In the genomic region with DNA sequence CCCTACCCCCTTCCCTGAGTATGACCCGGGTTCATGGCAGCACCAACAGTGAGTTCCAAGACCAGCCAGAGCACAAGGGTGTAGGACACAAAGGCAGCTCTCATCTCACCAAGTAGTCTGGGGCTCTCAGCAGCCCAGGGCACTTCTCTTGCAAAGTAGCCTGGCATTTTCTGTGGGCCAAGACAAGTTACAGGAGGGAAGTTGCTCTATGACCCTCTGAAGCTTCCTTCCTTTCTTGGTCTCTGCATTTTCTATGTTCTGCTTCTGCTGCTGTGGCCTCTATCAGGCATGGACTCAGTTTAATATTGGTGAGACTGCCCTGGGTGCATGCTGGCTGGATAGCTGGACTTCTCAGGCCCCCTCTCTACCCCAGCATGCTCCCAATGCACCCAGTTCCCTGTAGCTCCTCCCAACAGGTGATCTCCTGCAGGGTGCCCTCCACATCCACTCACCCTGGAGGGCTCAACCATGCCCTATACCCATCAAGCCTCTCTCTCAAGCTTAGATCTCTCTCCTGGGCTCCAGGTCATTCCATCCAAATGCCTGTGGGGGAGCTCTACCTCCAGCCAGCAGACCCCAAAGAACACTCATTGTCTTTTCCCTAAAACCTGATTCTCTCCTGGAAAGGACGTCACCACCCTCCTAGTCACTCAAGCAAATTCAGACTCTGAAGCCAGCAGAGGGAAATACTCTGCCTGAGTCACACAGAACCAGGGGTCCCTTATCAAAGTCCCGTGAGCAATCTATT, we compare ENCODE assay signal across 16 cellular contexts. TPM values are rescaled to one million over a fixed set of nuclear protein-coding genes. Genes with fewer than 3 reads are reported as not detected.
DNase-seq lines count a peak whose midpoint lies in the region; ATAC-seq and TF ChIP-seq lines count a peak whose summit lies in the region.
"Had no signal": no experiment of that assay in that cellular context is flagged by ENCODE, and none has a peak within 500 bp of the region (broad histone marks: within the 10 kb centered on the region; RNA-seq: fewer than 3 reads in every experiment).

No MANE protein-coding gene starts in this region.

- intact Hi-C loops in naive thymus-derived CD4-positive, alpha-beta T cell (cut with micrococcal nuclease): no loop called here

- peak; percentile 43 for DNase-seq in CD1c-positive myeloid dendritic cell (ENCODE audit: extremely low spot score)
- DNase-seq in HFF-Myc (ENCODE audit: extremely low read depth, low read depth): no peak
- DNase-seq in astrocyte of the spinal cord (ENCODE audit: low read depth, low spot score): no peak
- no peak for DNase-seq in naive thymus-derived CD4-positive, alpha-beta T cell
- DNase-seq in NCI-H2171 treated with DMSO at 0.1 percent for 48 hours (lab: John Stamatoyannopoulos, UW): no peak
- no peak for DNase-seq in activated CD4-positive, alpha-beta T cell treated with anti-CD3 and anti-CD28 coated beads, Interleukin-2, amount 50 U/mL, for 4 hours
- DNase-seq in hippocampal formation (lab: John Stamatoyannopoulos, UW): no peak
- DNase-seq in activated CD4-positive, alpha-beta memory T cell treated with anti-CD3 and anti-CD28 coated beads, Interleukin-2, amount 10 ng/mL, durations not matched to agents 7 days and 5 days: no peak
- DNase-seq: activated naive CD8-positive, alpha-beta T cell treated with anti-CD3 and anti-CD28 coated beads for 36 hours; activated T-cell treated with anti-CD3 and anti-CD28 coated beads for 4 hours; islet precursor cell; mucosa of descending colon; NCI-H1092; NCI-H2227 treated with DMSO at 0.1 percent for 48 hours; testis had no signal

- H3K27ac ChIP-seq in naive thymus-derived CD4-positive, alpha-beta T cell (ENCODE audit: low read depth, low read length): no peak overlapping the region
- H3K27ac ChIP-seq: testis had no signal

- TF ChIP-seq CTCF in HFF-Myc (IDR thresholded peaks at IDR 0.05; ENCODE audit: low read depth, low read length, missing control alignments) (peak; percentile 28), astrocyte of the spinal cord (IDR thresholded peaks at IDR 0.05; ENCODE audit: low read depth, low read length) (peak; percentile 7)

- H3K9me3 ChIP-seq in naive thymus-derived CD4-positive, alpha-beta T cell (ENCODE audit: control insufficient read depth in 2 of 3, low read length in 3 of 3): no peaks in the 10 kb centered on the region
- H3K9me3 ChIP-seq: mucosa of descending colon, testis had no signal

- no peaks in the 10 kb centered on the region for H3K27me3 ChIP-seq in naive thymus-derived CD4-positive, alpha-beta T cell (ENCODE audit: control insufficient read depth in 2 of 2, insufficient read depth in 2 of 2, low read length in 2 of 2)
- H3K27me3 ChIP-seq: testis had no signal

- H3K36me3 Mint-ChIP-seq in naive thymus-derived CD4-positive, alpha-beta T cell: peaks cover 1 to 29% (median 13%) of the 10 kb centered on the region in 5 donors
- H3K36me3 Mint-ChIP-seq in activated CD4-positive, alpha-beta memory T cell treated with anti-CD3 and anti-CD28 coated beads, Interleukin-2, amount 10 ng/mL, durations not matched to agents 7 days and 5 days (ENCODE audit: low read depth): peaks cover 9% of the 10 kb centered on the region
- H3K36me3 Mint-ChIP-seq: activated naive CD8-positive, alpha-beta T cell treated with anti-CD3 and anti-CD28 coated beads for 36 hours had no signal

- in situ Hi-C loops in astrocyte of the spinal cord (cut with HindIII; ENCODE audit: low sequenced_read_pairs): no loop called here

- no peaks in the 10 kb centered on the region for H3K9me3 Mint-ChIP-seq in naive thymus-derived CD4-positive, alpha-beta T cell
- no peaks in the 10 kb centered on the region for H3K9me3 Mint-ChIP-seq in activated CD4-positive, alpha-beta memory T cell treated with anti-CD3 and anti-CD28 coated beads, Interleukin-2, amount 10 ng/mL, durations not matched to agents 7 days and 5 days
- H3K9me3 Mint-ChIP-seq: activated naive CD8-positive, alpha-beta T cell treated with anti-CD3 and anti-CD28 coated beads for 36 hours; central memory CD8-positive, alpha-beta T cell had no signal

- H3K4me1 ChIP-seq in naive thymus-derived CD4-positive, alpha-beta T cell (ENCODE audit: control insufficient read depth in 2 of 2, insufficient read depth in 2 of 2, low read length in 2 of 2): no peaks in the 10 kb centered on the region
- H3K4me1 ChIP-seq: testis had no signal

- H3K27me3 Mint-ChIP-seq in naive thymus-derived CD4-positive, alpha-beta T cell: no peaks in the 10 kb centered on the region
- no peaks in the 10 kb centered on the region for H3K27me3 Mint-ChIP-seq in activated CD4-positive, alpha-beta memory T cell treated with anti-CD3 and anti-CD28 coated beads, Interleukin-2, amount 10 ng/mL, durations not matched to agents 7 days and 5 days
- H3K27me3 Mint-ChIP-seq: activated naive CD8-positive, alpha-beta T cell treated with anti-CD3 and anti-CD28 coated beads for 36 hours; central memory CD8-positive, alpha-beta T cell had no signal

- H3K27ac Mint-ChIP-seq in naive thymus-derived CD4-positive, alpha-beta T cell: peak overlapping the region in 1 of 9 donors; percentile 54
- H3K27ac Mint-ChIP-seq in activated CD4-positive, alpha-beta memory T cell treated with anti-CD3 and anti-CD28 coated beads, Interleukin-2, amount 10 ng/mL, durations not matched to agents 7 days and 5 days: no peak overlapping the region
- H3K27ac Mint-ChIP-seq: activated naive CD8-positive, alpha-beta T cell treated with anti-CD3 and anti-CD28 coated beads for 36 hours had no signal

- H3K4me1 Mint-ChIP-seq in naive thymus-derived CD4-positive, alpha-beta T cell: peaks cover 0 to 8% (median 3%) of the 10 kb centered on the region in 7 donors
- H3K4me1 Mint-ChIP-seq in activated CD4-positive, alpha-beta memory T cell treated with anti-CD3 and anti-CD28 coated beads, Interleukin-2, amount 10 ng/mL, durations not matched to agents 7 days and 5 days: peaks cover 7% of the 10 kb centered on the region
- H3K4me1 Mint-ChIP-seq: activated naive CD8-positive, alpha-beta T cell treated with anti-CD3 and anti-CD28 coated beads for 36 hours had no signal

- POLR2A ChIA-PET in naive thymus-derived CD4-positive, alpha-beta T cell (lab: Charles Lee): interaction anchor here (0.6 kb wide), 1 partner anchor 15 kb away, joined by 3 read pairs; no protein-coding TSS in a partner anchor
- POLR2A ChIA-PET in activated CD4-positive, alpha-beta memory T cell treated with anti-CD3 and anti-CD28 coated beads, Interleukin-2, amount 10 ng/mL, durations not matched to agents 7 days and 5 days (lab: Charles Lee): interaction anchor here (2.3 kb wide), 1 partner anchor 14 kb away, joined by 12 read pairs; the partner anchor contains the start of gene TBC1D2

- CTCF ChIA-PET in naive thymus-derived CD4-positive, alpha-beta T cell (lab: Charles Lee): no interaction called here
- CTCF ChIA-PET in activated CD4-positive, alpha-beta memory T cell treated with anti-CD3 and anti-CD28 coated beads, Interleukin-2, amount 10 ng/mL, durations not matched to agents 7 days and 5 days (lab: Charles Lee): interaction anchor here (0.7 kb wide), 1 partner anchor 23 kb away, joined by 3 read pairs; no protein-coding TSS in a partner anchor

- H3K4me3 Mint-ChIP-seq in naive thymus-derived CD4-positive, alpha-beta T cell: no peak overlapping the region
- no peak overlapping the region for H3K4me3 Mint-ChIP-seq in activated CD4-positive, alpha-beta memory T cell treated with anti-CD3 and anti-CD28 coated beads, Interleukin-2, amount 10 ng/mL, durations not matched to agents 7 days and 5 days
- H3K4me3 Mint-ChIP-seq: activated naive CD8-positive, alpha-beta T cell treated with anti-CD3 and anti-CD28 coated beads for 36 hours; central memory CD8-positive, alpha-beta T cell had no signal

- peak; percentile 38 for ATAC-seq in naive thymus-derived CD4-positive, alpha-beta T cell
- ATAC-seq: mucosa of descending colon had no signal

- H3K36me3 ChIP-seq in naive thymus-derived CD4-positive, alpha-beta T cell (ENCODE audit: control insufficient read depth in 2 of 3, insufficient read depth in 3 of 3, low read length in 3 of 3): no peaks in the 10 kb centered on the region

- no peak overlapping the region for H3K4me3 ChIP-seq in HFF-Myc (replicated peaks; ENCODE audit: low read depth, low read length)
- no peak overlapping the region for H3K4me3 ChIP-seq in astrocyte of the spinal cord (ENCODE audit: low read depth, low read length)
- H3K4me3 ChIP-seq in naive thymus-derived CD4-positive, alpha-beta T cell (ENCODE audit: low read length): no peak overlapping the region
- H3K4me3 ChIP-seq: mucosa of descending colon, testis had no signal

RNA-seq across cellular contexts. Expression of gene TBC1D2, which starts 13.9 kb away (rescaled TPM):
- total RNA-seq in naive thymus-derived CD4-positive, alpha-beta T cell: 10 to 100 TPM in 1 of 5 experiments, 1 to 10 TPM in 4; 4.9 to 16.6 (median 8.8) TPM
- 1 to 10 TPM; 3.3 to 8.8 TPM for polyA plus RNA-seq in naive thymus-derived CD4-positive, alpha-beta T cell
- 10 to 100 TPM; 11.0 to 11.9 TPM for total RNA-seq in activated CD4-positive, alpha-beta memory T cell treated with anti-CD3 and anti-CD28 coated beads, Interleukin-2, amount 10 ng/mL, durations not matched to agents 7 days and 5 days

RNA-seq across cellular contexts. Expression of gene CORO2A, which starts 49.1 kb away (rescaled TPM):
- total RNA-seq in naive thymus-derived CD4-positive, alpha-beta T cell: 1 to 10 TPM; 3.0 to 9.7 (median 7.7) TPM
- 1 to 10 TPM; 6.6 to 9.0 TPM for polyA plus RNA-seq in naive thymus-derived CD4-positive, alpha-beta T cell
- 1 to 10 TPM; 7.8 to 8.2 TPM for total RNA-seq in activated CD4-positive, alpha-beta memory T cell treated with anti-CD3 and anti-CD28 coated beads, Interleukin-2, amount 10 ng/mL, durations not matched to agents 7 days and 5 days
